26 cellular contexts compared by ENCODE assay signal in genomic region chr5:168357881-168358280, GRCh38.
"Had no signal": no experiment of that assay in that cellular context is flagged by ENCODE, and none has a peak within 500 bp of the region (broad histone marks: within the 10 kb centered on the region; RNA-seq: fewer than 3 reads in every experiment).

No MANE protein-coding gene starts in this region.

- H3K27ac ChIP-seq: colonic mucosa, gastrocnemius medialis, neural progenitor cell, parathyroid adenoma, right atrium auricular region, thoracic aorta, upper lobe of left lung, vagina had no signal

- H3K4me1 ChIP-seq: colonic mucosa, gastrocnemius medialis, parathyroid adenoma, right atrium auricular region, vagina had no signal

- H3K4me1 Mint-ChIP-seq: activated B cell treated with CpG ODN at 0.5 μM for 24 hours, memory B cell, natural killer cell had no signal

- ATAC-seq: activated CD8-positive, alpha-beta T cell treated with anti-CD3 and anti-CD28 coated beads for 36 hours; activated T-cell treated with anti-CD3 and anti-CD28 coated beads, Interleukin-2, amount 50 U/mL, for 4 hours; activated T-helper 17 cell treated with anti-CD3 and anti-CD28 coated beads, Interleukin-2, amount 50 U/mL, for 72 hours; gastrocnemius medialis; stimulated activated naive CD8-positive, alpha-beta T cell treated with anti-CD3 and anti-CD28 coated beads, Interleukin-15, Interleukin-2, amounts not matched to agents 100 U/mL and 50 U/mL, for 24 hours had no signal

- DNase-seq: activated B cell treated with CpG ODN at 0.5 μM for 24 hours; activated CD4-positive, alpha-beta T cell treated with anti-CD3 and anti-CD28 coated beads, Interleukin-2, amount 50 U/mL, for 1 hour; activated CD8-positive, alpha-beta T cell treated with anti-CD3 and anti-CD28 coated beads for 36 hours; activated gamma-delta T cell treated with Interleukin-2 at 50 U/mL for 16 hours; activated naive CD4-positive, alpha-beta T cell treated with anti-CD3 and anti-CD28 coated beads, Interleukin-2, amount 50 U/mL, for 16 hours; activated T-cell treated with anti-CD3 and anti-CD28 coated beads, Interleukin-2, amount 50 U/mL, for 4 hours; cerebellar nuclear complex; colonic mucosa; effector CD8-positive, alpha-beta T cell; gastrocnemius medialis; glutamatergic neuron; kidney; natural killer cell; occipital lobe; stimulated activated CD4-positive, alpha-beta T cell treated with anti-CD3 and anti-CD28 coated beads, Interleukin-12 subunit alpha, Interleukin-12 subunit beta, amount 100 ng/mL, for 4 hours; stimulated activated CD4-positive, alpha-beta T cell treated with anti-CD3 and anti-CD28 coated beads, Interleukin-4, amount 100 ng/mL, for 1 hour; stimulated activated naive CD8-positive, alpha-beta T cell treated with anti-CD3 and anti-CD28 coated beads, Interleukin-15, Interleukin-2, amounts not matched to agents 100 U/mL and 50 U/mL, for 24 hours; T-helper 2 cell; upper lobe of left lung had no signal

- H3K27me3 ChIP-seq: colonic mucosa, gastrocnemius medialis, neural progenitor cell, right atrium auricular region, upper lobe of left lung, vagina had no signal

- H3K9me3 ChIP-seq: colonic mucosa, gastrocnemius medialis, right atrium auricular region, thoracic aorta, upper lobe of left lung, vagina had no signal

- H3K27me3 Mint-ChIP-seq: activated B cell treated with CpG ODN at 0.5 μM for 24 hours; activated CD8-positive, alpha-beta T cell treated with anti-CD3 and anti-CD28 coated beads for 36 hours; activated T-helper 17 cell treated with anti-CD3 and anti-CD28 coated beads, Interleukin-2, amount 50 U/mL, for 72 hours; memory B cell had no signal

- H3K36me3 Mint-ChIP-seq: memory B cell, natural killer cell, neural progenitor cell had no signal

- H3K27ac Mint-ChIP-seq: activated B cell treated with CpG ODN at 0.5 μM for 24 hours; activated CD8-positive, alpha-beta T cell treated with anti-CD3 and anti-CD28 coated beads for 36 hours; activated T-helper 17 cell treated with anti-CD3 and anti-CD28 coated beads, Interleukin-2, amount 50 U/mL, for 72 hours; memory B cell; natural killer cell had no signal

- H3K4me3 ChIP-seq: colonic mucosa, gastrocnemius medialis, neural progenitor cell, right atrium auricular region, thoracic aorta, upper lobe of left lung, vagina had no signal

- H3K4me3 Mint-ChIP-seq: activated B cell treated with CpG ODN at 0.5 μM for 24 hours; activated CD8-positive, alpha-beta T cell treated with anti-CD3 and anti-CD28 coated beads for 36 hours; activated T-cell treated with anti-CD3 and anti-CD28 coated beads, Interleukin-2, amount 50 U/mL, for 4 hours; activated T-helper 17 cell treated with anti-CD3 and anti-CD28 coated beads, Interleukin-2, amount 50 U/mL, for 72 hours; memory B cell; natural killer cell; neural progenitor cell had no signal

- H3K9me3 Mint-ChIP-seq: activated B cell treated with CpG ODN at 0.5 μM for 24 hours; activated CD8-positive, alpha-beta T cell treated with anti-CD3 and anti-CD28 coated beads for 36 hours; activated T-cell treated with anti-CD3 and anti-CD28 coated beads, Interleukin-2, amount 50 U/mL, for 4 hours; activated T-helper 17 cell treated with anti-CD3 and anti-CD28 coated beads, Interleukin-2, amount 50 U/mL, for 72 hours; natural killer cell; neural progenitor cell had no signal

- H3K36me3 ChIP-seq: colonic mucosa, gastrocnemius medialis, neural progenitor cell, right atrium auricular region, thoracic aorta, upper lobe of left lung, vagina had no signal
